In the genomic region with DNA sequence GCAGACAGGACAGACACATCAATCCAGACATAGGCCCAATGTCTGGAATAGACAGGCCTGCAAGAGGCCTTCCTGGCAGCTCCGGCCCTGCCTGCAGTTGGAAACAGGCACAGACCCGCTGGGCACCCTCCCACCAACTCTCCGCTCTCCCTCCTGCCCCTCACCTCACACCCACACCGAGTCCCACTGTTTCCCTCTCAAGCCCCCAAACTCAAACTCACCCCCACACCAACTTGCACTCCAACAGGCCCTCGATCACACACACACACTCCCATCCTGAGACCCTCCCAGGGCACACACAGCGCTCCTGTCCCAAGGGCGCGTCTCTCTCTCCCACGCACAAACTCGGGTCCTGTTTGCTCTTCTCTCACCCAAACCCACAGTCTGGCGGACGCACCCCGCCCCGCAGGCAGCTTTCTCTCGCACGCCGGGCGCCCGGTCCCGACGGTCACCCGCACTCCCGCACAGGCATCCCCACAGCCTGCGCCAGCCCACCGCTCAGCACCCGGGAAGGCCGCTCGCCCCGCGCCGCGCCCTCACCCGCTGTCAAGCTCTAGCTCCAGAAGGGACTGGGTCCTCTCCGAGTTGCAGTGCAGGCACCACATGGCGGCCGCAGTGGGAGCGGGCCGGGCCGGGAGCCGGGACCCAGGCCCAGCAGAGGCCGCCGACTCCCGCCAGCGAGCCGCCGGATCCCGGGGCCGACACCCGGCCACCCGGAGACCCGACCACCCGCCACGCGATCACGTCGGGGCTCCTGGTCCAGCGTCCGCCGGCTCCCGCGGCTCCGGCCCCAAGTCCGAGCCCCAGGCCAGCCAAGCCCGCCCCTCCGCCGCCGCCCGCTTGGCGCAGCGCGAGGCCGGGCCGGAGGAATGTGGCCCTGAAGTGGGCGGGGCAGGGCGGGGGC, we compare ENCODE assay signal across 8 cellular contexts.
DNase-seq lines count a peak whose midpoint lies in the region; ATAC-seq and TF ChIP-seq lines count a peak whose summit lies in the region.

No MANE protein-coding gene starts in this region.

- no peaks in the 10 kb centered on the region for H3K9me3 Mint-ChIP-seq in CD8-positive, alpha-beta memory T cell
- H3K9me3 Mint-ChIP-seq in MCF 10A (ENCODE audit: unreplicated experiment): no peaks in the 10 kb centered on the region

- peak overlapping the region; percentile 20 for H3K4me3 ChIP-seq in CD8-positive, alpha-beta memory T cell (ENCODE audit: low read length)
- peak overlapping the region; percentile 43 for H3K4me3 ChIP-seq in Jurkat, Clone E6-1 (ENCODE audit: low read length)
- H3K4me3 ChIP-seq in liver (ENCODE audit: low read depth in 1 of 3, low read length in 3 of 3): peak overlapping the region; percentile 72 to 81 (median 74)

- TF ChIP-seq RAD21 in liver (IDR thresholded peaks at IDR 0.05): no peak

- peak; percentile 21 for ATAC-seq in GM21717 (IDR thresholded peaks at IDR 0.05; ENCODE audit: unreplicated experiment)

- no peaks in the 10 kb centered on the region for H3K27me3 ChIP-seq in CD8-positive, alpha-beta memory T cell (ENCODE audit: insufficient read depth, low read length, poor library complexity, severe bottlenecking)
- H3K27me3 ChIP-seq in liver (ENCODE audit: control insufficient read depth in 4 of 4, insufficient read depth in 4 of 4, low read length in 3 of 4): no peaks in the 10 kb centered on the region

- H3K4me1 Mint-ChIP-seq in CD8-positive, alpha-beta memory T cell: peaks cover 71 to 86% (median 78%) of the 10 kb centered on the region in 3 donors
- peaks cover 19% of the 10 kb centered on the region for H3K4me1 Mint-ChIP-seq in MCF 10A (ENCODE audit: insufficient read depth, unreplicated experiment)

- H3K27ac Mint-ChIP-seq in CD8-positive, alpha-beta memory T cell: peak overlapping the region in 7 of 8 donors; percentile 36 to 99 (median 73)
- peak overlapping the region; percentile 80 for H3K27ac Mint-ChIP-seq in MCF 10A (ENCODE audit: low read depth, unreplicated experiment)

- DNase-seq in CD8-positive, alpha-beta memory T cell: peak in 1 of 5 donors; percentile 14
- DNase-seq in Jurkat, Clone E6-1 (ENCODE audit: low read depth, low spot score): no peak
- DNase-seq in MCF 10A (ENCODE audit: unreplicated experiment) (no peak), substantia nigra (lab: John Stamatoyannopoulos, UW) (peak in 11 of 49 donors; percentile 20 to 62 (median 52)), NCI-H82 (lab: John Stamatoyannopoulos, UW) (no peak), AML-193 (lab: John Stamatoyannopoulos, UW) (no peak)

- POLR2A ChIA-PET in CD8-positive, alpha-beta memory T cell (lab: Charles Lee): interaction anchor here (0.5 to 1.6 kb wide), 2 partner anchors 18 to 28 kb away, joined by 4 to 5 read pairs; no protein-coding TSS in a partner anchor
- POLR2A ChIA-PET in MCF 10A (lab: Yijun Ruan, JAX): interaction anchor here (0.5 to 1.5 kb wide), 9 partner anchors 12 to 925 kb away, joined by 3 to 5 read pairs (median 4); a partner anchor contains a TSS

- no peaks in the 10 kb centered on the region for H3K9me3 ChIP-seq in CD8-positive, alpha-beta memory T cell (ENCODE audit: low read length)
- no peaks in the 10 kb centered on the region for H3K9me3 ChIP-seq in liver (ENCODE audit: control insufficient read depth in 4 of 4, low read length in 3 of 4)

- H3K4me1 ChIP-seq in CD8-positive, alpha-beta memory T cell (ENCODE audit: insufficient read depth, low read length): peaks cover 60% of the 10 kb centered on the region
- peaks cover 25 to 73% (median 64%) of the 10 kb centered on the region in 4 donors for H3K4me1 ChIP-seq in liver (ENCODE audit: control insufficient read depth in 4 of 4, insufficient read depth in 4 of 4, low read length in 3 of 4)

- no TSS peak for BruUV-seq in MCF 10A (replicated peaks; lab: Mats Ljungman, UMichigan)

- H3K36me3 Mint-ChIP-seq in CD8-positive, alpha-beta memory T cell: peaks cover 0 to 27% (median 0%) of the 10 kb centered on the region in 3 donors
- no peaks in the 10 kb centered on the region for H3K36me3 Mint-ChIP-seq in MCF 10A (ENCODE audit: insufficient read depth, unreplicated experiment)

- CTCF ChIA-PET in CD8-positive, alpha-beta memory T cell (lab: Charles Lee): interaction anchor here (0.6 to 2.7 kb wide), 3 partner anchors 17 to 33 kb away, joined by 3 to 10 read pairs (median 3); no protein-coding TSS in a partner anchor
- CTCF ChIA-PET in MCF 10A (lab: Yijun Ruan, JAX): interaction anchor here (0.5 to 2.9 kb wide), 8 partner anchors 17 to 1982 kb away, joined by 3 to 7 read pairs (median 3); no protein-coding TSS in a partner anchor

- peak overlapping the region; percentile 73 to 93 (median 85) for H3K4me3 Mint-ChIP-seq in CD8-positive, alpha-beta memory T cell
- peak overlapping the region; percentile 91 for H3K4me3 Mint-ChIP-seq in MCF 10A (ENCODE audit: unreplicated experiment)

- TF ChIP-seq CTCF in MCF 10A (IDR thresholded peaks at IDR 0.05; ENCODE audit: unreplicated experiment) (no peak), liver (IDR thresholded peaks at IDR 0.05; ENCODE audit: low read depth, low read length, missing input control) (no peak)

- WGBS in liver: 2% methylated on average over 75 of the region's 75 CpGs

- peak overlapping the region; percentile 64 to 82 for H3K9ac ChIP-seq in liver (ENCODE audit: low read depth in 1 of 2, low read length in 2 of 2)

- no peaks in the 10 kb centered on the region for H3K27me3 Mint-ChIP-seq in CD8-positive, alpha-beta memory T cell
- peaks cover 16% of the 10 kb centered on the region for H3K27me3 Mint-ChIP-seq in MCF 10A (ENCODE audit: insufficient read depth, unreplicated experiment)

- intact Hi-C loops in MCF 10A (cut with micrococcal nuclease): no loop called here

- no peaks in the 10 kb centered on the region for H3K36me3 ChIP-seq in CD8-positive, alpha-beta memory T cell (ENCODE audit: insufficient read depth, low read length)
- H3K36me3 ChIP-seq in liver (ENCODE audit: control insufficient read depth in 4 of 4, insufficient read depth in 3 of 4, low read depth in 1 of 4, low read length in 3 of 4): no peaks in the 10 kb centered on the region

- peak overlapping the region; percentile 17 for H3K27ac ChIP-seq in CD8-positive, alpha-beta memory T cell (ENCODE audit: low read depth, low read length)
- H3K27ac ChIP-seq in liver (ENCODE audit: low read depth in 1 of 2, low read length in 2 of 2) (peak overlapping the region; percentile 75 to 90), substantia nigra (ENCODE audit: low read depth, low read length, poor library complexity, severe bottlenecking) (peak overlapping the region; percentile 81)

TF ChIP-seq in liver, 16 proteins besides CTCF, POLR2A, EP300 and RAD21:
- no peak for TF ChIP-seq GABPA (IDR thresholded peaks at IDR 0.05 in 1 of 2, conservative IDR thresholded peaks at IDR 0.05 in 1 of 2)
- TF ChIP-seq, protein P1, sequence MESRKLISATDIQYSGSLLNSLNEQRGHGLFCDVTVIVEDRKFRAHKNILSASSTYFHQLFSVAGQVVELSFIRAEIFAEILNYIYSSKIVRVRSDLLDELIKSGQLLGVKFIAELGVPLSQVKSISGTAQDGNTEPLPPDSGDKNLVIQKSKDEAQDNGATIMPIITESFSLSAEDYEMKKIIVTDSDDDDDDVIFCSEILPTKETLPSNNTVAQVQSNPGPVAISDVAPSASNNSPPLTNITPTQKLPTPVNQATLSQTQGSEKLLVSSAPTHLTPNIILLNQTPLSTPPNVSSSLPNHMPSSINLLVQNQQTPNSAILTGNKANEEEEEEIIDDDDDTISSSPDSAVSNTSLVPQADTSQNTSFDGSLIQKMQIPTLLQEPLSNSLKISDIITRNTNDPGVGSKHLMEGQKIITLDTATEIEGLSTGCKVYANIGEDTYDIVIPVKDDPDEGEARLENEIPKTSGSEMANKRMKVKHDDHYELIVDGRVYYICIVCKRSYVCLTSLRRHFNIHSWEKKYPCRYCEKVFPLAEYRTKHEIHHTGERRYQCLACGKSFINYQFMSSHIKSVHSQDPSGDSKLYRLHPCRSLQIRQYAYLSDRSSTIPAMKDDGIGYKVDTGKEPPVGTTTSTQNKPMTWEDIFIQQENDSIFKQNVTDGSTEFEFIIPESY (IDR thresholded peaks at IDR 0.05): no peak
- TF ChIP-seq, protein P2, sequence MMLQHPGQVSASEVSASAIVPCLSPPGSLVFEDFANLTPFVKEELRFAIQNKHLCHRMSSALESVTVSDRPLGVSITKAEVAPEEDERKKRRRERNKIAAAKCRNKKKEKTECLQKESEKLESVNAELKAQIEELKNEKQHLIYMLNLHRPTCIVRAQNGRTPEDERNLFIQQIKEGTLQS (IDR thresholded peaks at IDR 0.05): no peak
- TF ChIP-seq FOXA2 (IDR thresholded peaks at IDR 0.05): no peak

Comparison
In these comparisons a context has a peak if more than half of its experiments do, and no peak if none do; other contexts are left out.
1. H3K27ac ChIP-seq: peak in every context shown above with its lines; median percentile 82 in liver; 81 in substantia nigra; 17 in CD8-positive, alpha-beta memory T cell.
2. H3K4me3 ChIP-seq: peak in every context shown above with its lines; median percentile 74 in liver; 43 in Jurkat, Clone E6-1; 20 in CD8-positive, alpha-beta memory T cell.